ENCODE assay signal across 8 cellular contexts in the genomic region with DNA sequence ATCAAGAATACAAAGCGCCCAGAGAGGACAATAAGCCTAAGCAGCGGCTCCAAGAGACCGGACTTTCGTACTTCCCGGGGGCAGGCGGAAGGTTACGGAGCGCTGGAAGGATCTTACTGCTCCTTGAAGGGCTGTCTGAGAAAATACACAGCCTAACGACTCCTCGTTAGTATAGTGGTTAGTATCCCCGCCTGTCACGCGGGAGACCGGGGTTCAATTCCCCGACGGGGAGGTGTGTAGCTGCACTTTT. TPM values are rescaled to one million over a fixed set of nuclear protein-coding genes. Genes with fewer than 3 reads are reported as not detected.
DNase-seq lines count a peak whose midpoint lies in the region; ATAC-seq and TF ChIP-seq lines count a peak whose summit lies in the region.

No MANE protein-coding gene starts in this region.

- TF ChIP-seq RAD21 in liver (IDR thresholded peaks at IDR 0.05) = no peak

- peaks cover 2 to 32% (median 12%) of the 10 kb centered on the region in 4 donors for H3K4me1 ChIP-seq in liver (ENCODE audit: control insufficient read depth in 4 of 4, insufficient read depth in 4 of 4, low read length in 3 of 4)

- H3K9ac ChIP-seq in liver (ENCODE audit: low read depth in 1 of 2, low read length in 2 of 2) = peak overlapping the region; percentile 17 to 95

- no peaks in the 10 kb centered on the region for H3K36me3 ChIP-seq in liver (ENCODE audit: control insufficient read depth in 4 of 4, insufficient read depth in 3 of 4, low read depth in 1 of 4, low read length in 3 of 4)

- TF ChIP-seq CTCF in AG09319 (IDR thresholded peaks at IDR 0.05; ENCODE audit: low read depth, low read length) = no peak
- no peak for TF ChIP-seq CTCF in liver (IDR thresholded peaks at IDR 0.05; ENCODE audit: low read depth, low read length, missing input control)

- peak overlapping the region; percentile 95 to 96 for H3K27ac ChIP-seq in liver (ENCODE audit: low read depth in 1 of 2, low read length in 2 of 2)

- ATAC-seq in GM18873 (IDR thresholded peaks at IDR 0.05; ENCODE audit: low FRiP score, unreplicated experiment) = peak; percentile 55
- peak; percentile 63 for ATAC-seq in HG03159 (IDR thresholded peaks at IDR 0.05; ENCODE audit: unreplicated experiment)

- H3K9me3 ChIP-seq in liver (ENCODE audit: control insufficient read depth in 4 of 4, low read length in 3 of 4) = no peaks in the 10 kb centered on the region

- peak overlapping the region; percentile 35 to 81 (median 76) for H3K4me3 ChIP-seq in liver (ENCODE audit: low read depth in 1 of 3, low read length in 3 of 3)

- 43% methylated on average over 16 of the region's 16 CpGs for WGBS in liver

- no peaks in the 10 kb centered on the region for H3K27me3 ChIP-seq in liver (ENCODE audit: control insufficient read depth in 4 of 4, insufficient read depth in 4 of 4, low read length in 3 of 4)

- peak; percentile 91 for DNase-seq in AG09319 (ENCODE audit: extremely low read depth, low read depth)
- peak; percentile 67 for DNase-seq in NCI-H510A (lab: John Stamatoyannopoulos, UW)
- DNase-seq in activated CD4-positive, alpha-beta T cell treated with anti-CD3 and anti-CD28 coated beads, Interleukin-2, amount 50 U/mL, for 4 hours = peak; percentile 85 to 86
- peak; percentile 83 to 92 for DNase-seq in dermis microvascular lymphatic vessel endothelial cell (ENCODE audit: low read depth in 2 of 2)
- DNase-seq in stimulated activated CD4-positive, alpha-beta T cell treated with anti-CD3 and anti-CD28 coated beads, Interleukin-4, amount 100 ng/mL, for 24 hours = peak; percentile 93

TF ChIP-seq in liver, 16 proteins besides CTCF, POLR2A, EP300 and RAD21:
- TF ChIP-seq, protein P1, sequence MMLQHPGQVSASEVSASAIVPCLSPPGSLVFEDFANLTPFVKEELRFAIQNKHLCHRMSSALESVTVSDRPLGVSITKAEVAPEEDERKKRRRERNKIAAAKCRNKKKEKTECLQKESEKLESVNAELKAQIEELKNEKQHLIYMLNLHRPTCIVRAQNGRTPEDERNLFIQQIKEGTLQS (IDR thresholded peaks at IDR 0.05) = peak; percentile 97
- TF ChIP-seq, protein P2, sequence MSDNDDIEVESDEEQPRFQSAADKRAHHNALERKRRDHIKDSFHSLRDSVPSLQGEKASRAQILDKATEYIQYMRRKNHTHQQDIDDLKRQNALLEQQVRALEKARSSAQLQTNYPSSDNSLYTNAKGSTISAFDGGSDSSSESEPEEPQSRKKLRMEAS (IDR thresholded peaks at IDR 0.05) = peak; percentile 8
- TF ChIP-seq FOXA2 (IDR thresholded peaks at IDR 0.05) (peak; percentile 24), EGR1 (IDR thresholded peaks at IDR 0.05; ENCODE audit: low read depth in 2 of 2) (no peak)

RNA-seq across cellular contexts. Expression of a gene that starts 12.1 kb away (rescaled TPM):
- 46.1 and 83.3 TPM in 2 replicates for total RNA-seq in dermis microvascular lymphatic vessel endothelial cell
- 100 to 1,000 TPM in 1 of 2 donors, 10 to 100 TPM in 1; 74.7 to 175 TPM for total RNA-seq in liver
- polyA plus RNA-seq in liver = 10 to 100 TPM; 10.9 to 13.1 TPM

Comparison
In these comparisons a context has a peak if more than half of its experiments do, and no peak if none do; other contexts are left out.
1. Peak in every context shown above with its lines: DNase-seq, ATAC-seq, H3K4me3 ChIP-seq and H3K27ac ChIP-seq.